ENCODE assay signal across 12 cellular contexts in genomic region chr5:139903450-139903804, GRCh38.
DNase-seq lines count a peak whose midpoint lies in the region; ATAC-seq and TF ChIP-seq lines count a peak whose summit lies in the region.
"Had no signal": no experiment of that assay in that cellular context is flagged by ENCODE, and none has a peak within 500 bp of the region (broad histone marks: within the 10 kb centered on the region; RNA-seq: fewer than 3 reads in every experiment).

No MANE protein-coding gene starts in this region.

- H3K27me3 ChIP-seq in gastroesophageal sphincter (peaks cover 28% of the 10 kb centered on the region), osteoblast (ENCODE audit: insufficient read depth, low read length) (peaks cover 85% of the 10 kb centered on the region)

- DNase-seq in stimulated activated naive CD8-positive, alpha-beta T cell treated with anti-CD3 and anti-CD28 coated beads, Interleukin-15, Interleukin-2, amounts not matched to agents 100 U/mL and 50 U/mL, for 24 hours, result no peak
- DNase-seq in osteoblast (ENCODE audit: insufficient read length, low spot score, missing footprints), result no peak
- no peak for DNase-seq in GM20000 (ENCODE audit: low spot score)
- DNase-seq in GM03348 (ENCODE audit: low spot score), result no peak
- no peak for DNase-seq in T-helper 1 cell
- DNase-seq: NCI-H774, T-helper 9 cell had no signal

- no peaks in the 10 kb centered on the region for H3K36me3 Mint-ChIP-seq in stimulated activated naive CD8-positive, alpha-beta T cell treated with anti-CD3 and anti-CD28 coated beads, Interleukin-15, Interleukin-2, amounts not matched to agents 100 ng/mL and 50 ng/mL, for 24 hours (ENCODE audit: low read depth)
- H3K36me3 Mint-ChIP-seq: activated naive CD4-positive, alpha-beta T cell treated with anti-CD3 and anti-CD28 coated beads, Interleukin-2, amount 50 U/mL, for 72 hours had no signal

- H3K27ac ChIP-seq in gastroesophageal sphincter (no peak overlapping the region), osteoblast (ENCODE audit: low read depth, low read length) (no peak overlapping the region)
- H3K27ac ChIP-seq: neutrophil had no signal

- no peak for TF ChIP-seq CTCF in gastroesophageal sphincter (IDR thresholded peaks at IDR 0.05)
- no peak for TF ChIP-seq CTCF in osteoblast (IDR thresholded peaks at IDR 0.05; ENCODE audit: extremely low read depth, low read depth, low read length)
- TF ChIP-seq CTCF in GM20000 (IDR thresholded peaks at IDR 0.05; ENCODE audit: extremely low read depth, missing control alignments), result no peak

- H3K4me1 Mint-ChIP-seq in stimulated activated naive CD8-positive, alpha-beta T cell treated with anti-CD3 and anti-CD28 coated beads, Interleukin-15, Interleukin-2, amounts not matched to agents 100 ng/mL and 50 ng/mL, for 24 hours (ENCODE audit: low read depth), result peaks cover 6% of the 10 kb centered on the region

- H3K9me3 ChIP-seq in gastroesophageal sphincter (no peaks in the 10 kb centered on the region), osteoblast (ENCODE audit: low read depth, low read length) (no peaks in the 10 kb centered on the region)
- H3K9me3 ChIP-seq: neutrophil had no signal

- H3K79me2 ChIP-seq in osteoblast (ENCODE audit: insufficient read depth, low read length), result no peaks in the 10 kb centered on the region

- ATAC-seq in stimulated activated naive CD8-positive, alpha-beta T cell treated with anti-CD3 and anti-CD28 coated beads, Interleukin-15, Interleukin-2, amounts not matched to agents 100 U/mL and 50 U/mL, for 24 hours, result no peak
- ATAC-seq in gastroesophageal sphincter (no peak), HG03354 (IDR thresholded peaks at IDR 0.05; ENCODE audit: poor library complexity, severe bottlenecking, unreplicated experiment) (no peak)

- no peaks in the 10 kb centered on the region for H3K36me3 ChIP-seq in gastroesophageal sphincter
- no peaks in the 10 kb centered on the region for H3K36me3 ChIP-seq in osteoblast (ENCODE audit: insufficient read depth, low read length)
- H3K36me3 ChIP-seq: neutrophil had no signal

- H3K4me1 ChIP-seq in gastroesophageal sphincter, result peaks cover 0 to 25% (median 16%) of the 10 kb centered on the region in 3 donors
- H3K4me1 ChIP-seq in osteoblast (ENCODE audit: insufficient read depth, low read length), result no peaks in the 10 kb centered on the region

- WGBS in gastroesophageal sphincter (ENCODE audit: low coverage in 1 of 2), 2 donors, result 79% methylated on average over 5 of the region's 15 CpGs; no CpG with 5 or more reads in 1 of the 2 donors

- H3K27me3 Mint-ChIP-seq in stimulated activated naive CD8-positive, alpha-beta T cell treated with anti-CD3 and anti-CD28 coated beads, Interleukin-15, Interleukin-2, amounts not matched to agents 100 ng/mL and 50 ng/mL, for 24 hours, result peaks cover 30% of the 10 kb centered on the region

- TF ChIP-seq EP300 in gastroesophageal sphincter (IDR thresholded peaks at IDR 0.05), result no peak

- no peak for TF ChIP-seq POLR2A in gastroesophageal sphincter (IDR thresholded peaks at IDR 0.05)

- peak overlapping the region; percentile 31 for H3K4me3 Mint-ChIP-seq in stimulated activated naive CD8-positive, alpha-beta T cell treated with anti-CD3 and anti-CD28 coated beads, Interleukin-15, Interleukin-2, amounts not matched to agents 100 ng/mL and 50 ng/mL, for 24 hours

- H4K20me1 ChIP-seq in osteoblast (ENCODE audit: insufficient read depth, low read length), result no peaks in the 10 kb centered on the region

- peak overlapping the region; percentile 36 for H3K4me2 ChIP-seq in osteoblast (ENCODE audit: insufficient read depth, low read length)

- no peaks in the 10 kb centered on the region for H3K9me3 Mint-ChIP-seq in stimulated activated naive CD8-positive, alpha-beta T cell treated with anti-CD3 and anti-CD28 coated beads, Interleukin-15, Interleukin-2, amounts not matched to agents 100 ng/mL and 50 ng/mL, for 24 hours
- H3K9me3 Mint-ChIP-seq: activated naive CD4-positive, alpha-beta T cell treated with anti-CD3 and anti-CD28 coated beads, Interleukin-2, amount 50 U/mL, for 72 hours had no signal

- no peak overlapping the region for H2AFZ ChIP-seq in osteoblast (ENCODE audit: low read length)

- H3K4me3 ChIP-seq in gastroesophageal sphincter, result peak overlapping the region; percentile 44 to 57
- H3K4me3 ChIP-seq in osteoblast (ENCODE audit: insufficient read depth, low read length), result no peak overlapping the region

- H3K27ac Mint-ChIP-seq in stimulated activated naive CD8-positive, alpha-beta T cell treated with anti-CD3 and anti-CD28 coated beads, Interleukin-15, Interleukin-2, amounts not matched to agents 100 ng/mL and 50 ng/mL, for 24 hours, result no peak overlapping the region
- H3K27ac Mint-ChIP-seq: activated naive CD4-positive, alpha-beta T cell treated with anti-CD3 and anti-CD28 coated beads, Interleukin-2, amount 50 U/mL, for 72 hours had no signal
